Comparison of ENCODE assay signal across 8 cellular contexts in genomic region chr19:10112895-10113591, GRCh38. TPM values are rescaled to one million over a fixed set of nuclear protein-coding genes. Genes with fewer than 3 reads are reported as not detected.
A peak's percentile ranks its signal among the peaks of the same experiment; 100 is the strongest.
DNase-seq lines count a peak whose midpoint lies in the region; ATAC-seq and TF ChIP-seq lines count a peak whose summit lies in the region.

No MANE protein-coding gene starts in this region.

- H3K4me3 ChIP-seq in adrenal gland: no peak overlapping the region

- peaks cover 0 to 75% of the 10 kb centered on the region in 2 donors for H3K36me3 ChIP-seq in adrenal gland (replicated peaks in 1 of 2)

- no peak for ATAC-seq in HG02981 (IDR thresholded peaks at IDR 0.05; ENCODE audit: unreplicated experiment)
- ATAC-seq in HG03139 (IDR thresholded peaks at IDR 0.05; ENCODE audit: unreplicated experiment): no peak

- intact Hi-C loops in adrenal gland (cut with DNase I): loop anchor here (10.0 kb wide), 2 partner anchors 132 to 178 kb away; partner anchors contain the start of gene OLFM2 (in 1 of the 2)

- no peaks in the 10 kb centered on the region for H3K9me3 Mint-ChIP-seq in HFFc6
- H3K9me3 Mint-ChIP-seq in T-helper 1 cell treated with Interleukin-12 subunit alpha and Interleukin-12 subunit beta and Interleukin-4 antibody, amounts not matched to agents 30 μg/mL and 1 μg/mL, for 36 hours: no peaks in the 10 kb centered on the region

- WGBS in adrenal gland, 4 donors: 11 to 28% (median 17%) methylated on average over 17 to 25 of the region's 25 CpGs

- no peaks in the 10 kb centered on the region for H3K27me3 ChIP-seq in adrenal gland

- no peak overlapping the region for H3K4me3 Mint-ChIP-seq in HFFc6
- H3K4me3 Mint-ChIP-seq in T-helper 1 cell treated with Interleukin-12 subunit alpha and Interleukin-12 subunit beta and Interleukin-4 antibody, amounts not matched to agents 30 μg/mL and 1 μg/mL, for 36 hours: no peak overlapping the region

- peaks cover 12% of the 10 kb centered on the region for H3K36me3 Mint-ChIP-seq in HFFc6 (ENCODE audit: low read depth)
- H3K36me3 Mint-ChIP-seq in T-helper 1 cell treated with Interleukin-12 subunit alpha and Interleukin-12 subunit beta and Interleukin-4 antibody, amounts not matched to agents 30 μg/mL and 1 μg/mL, for 36 hours (ENCODE audit: low read depth): peaks cover 31% of the 10 kb centered on the region

- H3K27me3 Mint-ChIP-seq in HFFc6 (ENCODE audit: insufficient read depth): peaks cover 18% of the 10 kb centered on the region
- H3K27me3 Mint-ChIP-seq in T-helper 1 cell treated with Interleukin-12 subunit alpha and Interleukin-12 subunit beta and Interleukin-4 antibody, amounts not matched to agents 30 μg/mL and 1 μg/mL, for 36 hours (ENCODE audit: low read depth): no peaks in the 10 kb centered on the region

- H3K4me1 Mint-ChIP-seq in HFFc6 (ENCODE audit: low read depth): peaks cover 12% of the 10 kb centered on the region
- H3K4me1 Mint-ChIP-seq in T-helper 1 cell treated with Interleukin-12 subunit alpha and Interleukin-12 subunit beta and Interleukin-4 antibody, amounts not matched to agents 30 μg/mL and 1 μg/mL, for 36 hours (ENCODE audit: low read depth): peaks cover 23% of the 10 kb centered on the region

- H3K27ac Mint-ChIP-seq in HFFc6: peak overlapping the region; percentile 75
- H3K27ac Mint-ChIP-seq in T-helper 1 cell treated with Interleukin-12 subunit alpha and Interleukin-12 subunit beta and Interleukin-4 antibody, amounts not matched to agents 30 μg/mL and 1 μg/mL, for 36 hours: peak overlapping the region; percentile 84

- peak overlapping the region in 1 of 5 donors; percentile 42 for H3K27ac ChIP-seq in adrenal gland

- TF ChIP-seq POLR2A in adrenal gland (IDR thresholded peaks at IDR 0.05): no peak

- H3K4me1 ChIP-seq in adrenal gland (replicated peaks in 1 of 2): no peaks in the 10 kb centered on the region

- DNase-seq in CD1c-positive myeloid dendritic cell (ENCODE audit: extremely low spot score) (peak; percentile 37), HFFc6 (no peak), adrenal gland (peak in 5 of 7 donors; percentile 49 to 76 (median 60)), iris pigment epithelial cell (ENCODE audit: low read depth) (peak; percentile 39)
- DNase-seq in stimulated activated CD8-positive, alpha-beta memory T cell treated with anti-CD3 and anti-CD28 coated beads, Interleukin-4, amount 100 ng/mL, for 4 hours (ENCODE audit: low read depth in 2 of 2, low spot score in 1 of 2): peak; percentile 44 to 49

- no peaks in the 10 kb centered on the region for H3K9me3 ChIP-seq in adrenal gland (replicated peaks in 1 of 3)

- TF ChIP-seq CTCF in HFFc6 (IDR thresholded peaks at IDR 0.05) (peak; percentile 76), adrenal gland (IDR thresholded peaks at IDR 0.05) (peak; percentile 45 to 68 (median 55))

RNA-seq across cellular contexts. Expression of gene P2RY11, which starts 1.6 kb away (rescaled TPM):
- 1 to 10 TPM; 4.5 to 9.9 (median 5.4) TPM for total RNA-seq in HFFc6 (2021; fragmentation: NEBNext Ultra II Directional; extraction: Animal tissue kit (Norgen Biotek cat#: 25700))
- 10 to 100 TPM in 1 of 8 donors, 1 to 10 TPM in 7; 2.0 to 10.5 (median 6.5) TPM for total RNA-seq in adrenal gland
- 10 to 100 TPM in 2 of 3 donors, under 1 TPM in 1; 0.77 to 21.5 (median 13.0) TPM for polyA plus RNA-seq in adrenal gland

RNA-seq across cellular contexts. Expression of gene EIF3G, which starts 6.7 kb away (rescaled TPM):
- 100 to 1,000 TPM; 261 to 303 (median 279) TPM for total RNA-seq in HFFc6 (2021; fragmentation: NEBNext Ultra II Directional; extraction: Animal tissue kit (Norgen Biotek cat#: 25700))
- 100 to 1,000 TPM; 177 to 341 (median 266) TPM for total RNA-seq in adrenal gland
- 100 to 1,000 TPM; 205 to 225 (median 206) TPM for polyA plus RNA-seq in adrenal gland

RNA-seq across cellular contexts. Expression of gene PPAN, which starts 6.9 kb away (rescaled TPM):
- 10 to 100 TPM; 36.4 to 42.2 (median 41.0) TPM for total RNA-seq in HFFc6 (2021; fragmentation: NEBNext Ultra II Directional; extraction: Animal tissue kit (Norgen Biotek cat#: 25700))
- total RNA-seq in adrenal gland: 10 to 100 TPM; 18.2 to 44.8 (median 28.8) TPM
- 10 to 100 TPM; 21.2 to 98.7 (median 68.0) TPM for polyA plus RNA-seq in adrenal gland

RNA-seq across cellular contexts. Expression of gene ANGPTL6, which starts 10.6 kb away (rescaled TPM):
- total RNA-seq in HFFc6 (2021; fragmentation: NEBNext Ultra II Directional; extraction: Animal tissue kit (Norgen Biotek cat#: 25700)): under 1 TPM in 2 of 6 experiments, not detected in 4; 0.09 to 0.15 TPM
- total RNA-seq in adrenal gland: 1 to 10 TPM in 3 of 8 donors, under 1 TPM in 5; 0.12 to 3.2 (median 0.48) TPM
- 1 to 10 TPM in 2 of 3 donors, under 1 TPM in 1; 0.16 to 1.9 (median 1.5) TPM for polyA plus RNA-seq in adrenal gland

RNA-seq across cellular contexts. Expression of gene SHFL, which starts 26.9 kb away (rescaled TPM):
- total RNA-seq in HFFc6 (2021; fragmentation: NEBNext Ultra II Directional; extraction: Animal tissue kit (Norgen Biotek cat#: 25700)): 10 to 100 TPM; 16.9 to 26.2 (median 21.1) TPM
- total RNA-seq in adrenal gland: 10 to 100 TPM; 27.9 to 50.6 (median 42.3) TPM
- polyA plus RNA-seq in adrenal gland: 100 to 1,000 TPM in 1 of 3 donors, 10 to 100 TPM in 2; 18.6 to 116 (median 85.5) TPM
